21 cellular contexts compared by ENCODE assay signal in the genomic region with DNA sequence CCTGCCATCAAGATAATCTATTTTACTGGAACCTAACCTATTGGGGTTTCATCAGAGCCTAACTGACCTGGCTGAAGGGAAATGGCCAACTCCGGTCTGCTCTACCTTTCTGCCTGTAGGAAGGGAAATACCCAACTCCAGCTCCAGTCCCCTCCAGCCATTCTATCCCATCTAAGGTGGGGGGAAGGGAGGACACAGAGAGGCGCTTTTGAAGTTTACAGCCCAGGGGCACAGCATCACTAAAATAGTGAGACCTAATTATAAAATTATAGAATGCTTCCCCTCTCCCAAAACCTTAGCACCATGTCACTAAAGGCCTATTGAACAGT.
"Had no signal": no experiment of that assay in that cellular context is flagged by ENCODE, and none has a peak within 500 bp of the region (broad histone marks: within the 10 kb centered on the region; RNA-seq: fewer than 3 reads in every experiment).

No MANE protein-coding gene starts in this region.

- ATAC-seq: activated CD8-positive, alpha-beta T cell treated with anti-CD3 and anti-CD28 coated beads for 36 hours; left lobe of liver; sciatic nerve; stimulated activated effector memory CD8-positive, alpha-beta T cell treated with anti-CD3 and anti-CD28 coated beads, Interleukin-12 subunit alpha, Interleukin-12 subunit beta, amount 100 ng/mL, for 72 hours had no signal

- H3K27me3 ChIP-seq: ovary, testis had no signal

- DNase-seq: activated CD4-positive, alpha-beta T cell treated with anti-CD3 and anti-CD28 coated beads, Interleukin-2, amount 10 ng/mL, durations not matched to agents 24 days and 14 days; activated CD8-positive, alpha-beta T cell treated with anti-CD3 and anti-CD28 coated beads for 36 hours; activated naive CD4-positive, alpha-beta T cell treated with anti-CD3 and anti-CD28 coated beads for 36 hours; activated T-cell treated with anti-CD3 and anti-CD28 coated beads, Interleukin-2, amount 50 U/mL, for 24 hours; anterior cingulate cortex; caudate nucleus; foreskin melanocyte; glutamatergic neuron; hippocampal formation; kidney; mammary epithelial cell; naive B cell; ovary; stimulated activated CD4-positive, alpha-beta T cell treated with anti-CD3 and anti-CD28 coated beads, Interleukin-4, amount 100 ng/mL, for 24 hours; T-helper 1 cell; T-helper 9 cell; testis had no signal

- H3K4me3 ChIP-seq: ovary, testis had no signal

- H3K27ac ChIP-seq: epithelial cell of prostate, ovary, testis had no signal

- H3K9me3 ChIP-seq: ovary, testis had no signal

- H3K36me3 ChIP-seq: ovary had no signal

- H3K4me1 ChIP-seq: testis had no signal
